Comparison of ENCODE assay signal across 1 cellular context in genomic region chr12:114403044-114403689, GRCh38.
TF ChIP-seq lines count a peak whose summit lies in the region.

No MANE protein-coding gene starts in this region.

TF ChIP-seq in IMR-90, 13 proteins besides CTCF, POLR2A, EP300 and RAD21 (continued from another document):
- no peak for TF ChIP-seq MAFK (IDR thresholded peaks at IDR 0.05; ENCODE audit: low read depth, low read length)
- TF ChIP-seq BHLHE40 (IDR thresholded peaks at IDR 0.05; ENCODE audit: low read depth, low read length) = no peak
- TF ChIP-seq FOS (IDR thresholded peaks at IDR 0.05; ENCODE audit: low read depth, low read length) = no peak
- no peak for TF ChIP-seq MXI1 (IDR thresholded peaks at IDR 0.05; ENCODE audit: borderline replicate concordance, low read depth, low read length)
- no peak for TF ChIP-seq RCOR1 (IDR thresholded peaks at IDR 0.05; ENCODE audit: insufficient replicate concordance, low read length)
- no peak for TF ChIP-seq MAZ (IDR thresholded peaks at IDR 0.05; ENCODE audit: borderline replicate concordance, low read depth, low read length)
- TF ChIP-seq ELK1 (IDR thresholded peaks at IDR 0.05; ENCODE audit: borderline replicate concordance, low read depth, low read length) = no peak
- no peak for TF ChIP-seq SMC3 (IDR thresholded peaks at IDR 0.05; ENCODE audit: low read depth, low read length)
